8 cellular contexts compared by ENCODE assay signal in the genomic region with DNA sequence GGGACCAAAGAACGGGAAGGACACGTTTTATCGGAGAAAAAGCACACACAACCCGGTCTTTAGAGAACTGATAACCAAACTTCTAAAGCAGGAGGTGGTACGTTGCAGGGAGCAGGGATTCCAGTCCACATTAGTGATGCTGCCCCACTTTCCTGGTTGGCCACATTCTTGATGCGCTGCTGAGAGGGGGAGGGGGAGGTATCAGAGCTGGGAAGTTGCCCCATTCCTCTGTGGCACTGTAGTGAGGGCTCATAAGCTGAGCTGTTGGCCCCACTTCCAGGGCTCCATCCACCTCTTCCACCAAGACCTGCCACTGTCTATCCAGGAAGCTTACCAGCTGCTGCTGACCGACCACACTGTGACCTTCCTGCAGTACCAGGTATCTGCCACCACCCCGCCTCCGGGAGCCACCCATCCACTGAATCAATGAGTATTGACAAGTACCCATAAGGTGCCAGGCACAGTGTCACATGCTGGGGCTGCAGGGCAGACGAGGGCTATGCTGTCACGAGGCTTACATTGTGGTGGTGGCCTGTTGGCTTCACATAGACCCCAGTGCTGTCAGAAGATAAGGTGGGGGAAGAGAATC. TPM values are rescaled to one million over a fixed set of nuclear protein-coding genes. Genes with fewer than 3 reads are reported as not detected.
A peak's percentile ranks its signal among the peaks of the same experiment; 100 is the strongest.
DNase-seq lines count a peak whose midpoint lies in the region; ATAC-seq and TF ChIP-seq lines count a peak whose summit lies in the region.

No MANE protein-coding gene starts in this region.

- BruUV-seq in OCI-LY7 (replicated peaks; lab: Mats Ljungman, UMichigan) = no TSS peak
- BruUV-seq in mammary epithelial cell (replicated peaks; lab: Mats Ljungman, UMichigan) = no TSS peak

- H3K4me3 ChIP-seq in GM12865 (ENCODE audit: low read depth, low read length) = peak overlapping the region; percentile 60
- peak overlapping the region; percentile 91 for H3K4me3 ChIP-seq in OCI-LY7 (ENCODE audit: low read depth, low read length, poor library complexity, severe bottlenecking)
- peak overlapping the region; percentile 51 to 87 (median 70) for H3K4me3 ChIP-seq in mammary epithelial cell (replicated peaks in 1 of 3; ENCODE audit: insufficient read depth in 1 of 3, low read depth in 2 of 3, low read length in 3 of 3)

- DNase-seq in GM12865 (ENCODE audit: low read depth) = peak; percentile 62
- DNase-seq in OCI-LY7 (ENCODE audit: low spot score) = peak; percentile 67
- DNase-seq in mammary epithelial cell = no peak
- DNase-seq in mucosa of gallbladder (ENCODE audit: low spot score) = peak; percentile 90
- DNase-seq in posterior vena cava (ENCODE audit: low spot score) = no peak
- no peak for DNase-seq in AG08395 (ENCODE audit: low spot score)

- H3K9ac ChIP-seq in mammary epithelial cell (ENCODE audit: insufficient read depth, low read length) = peak overlapping the region; percentile 9

- H3K4me1 ChIP-seq in OCI-LY7 (ENCODE audit: insufficient read depth, low read length, poor library complexity, severe bottlenecking) (peaks cover 31% of the 10 kb centered on the region), mammary epithelial cell (ENCODE audit: insufficient read depth, low read length) (peaks cover 25% of the 10 kb centered on the region)

- POLR2A ChIA-PET in OCI-LY7 (lab: Charles Lee) = interaction anchor here (0.7 to 1.7 kb wide), 5 partner anchors 12 to 255 kb away, joined by 3 to 4 read pairs (median 3); a partner anchor contains a TSS

- H3K27ac ChIP-seq in OCI-LY7 (ENCODE audit: low read depth, low read length, poor library complexity, severe bottlenecking) = peak overlapping the region; percentile 14
- H3K27ac ChIP-seq in mammary epithelial cell (ENCODE audit: insufficient read depth, low read depth, low read length) = no peak overlapping the region

- H3K9me2 ChIP-seq in OCI-LY7 (ENCODE audit: insufficient read depth, low read length) = no peaks in the 10 kb centered on the region

- CTCF ChIA-PET in OCI-LY7 (lab: Charles Lee; ENCODE audit: unreplicated experiment) = interaction anchor here (0.6 to 1.3 kb wide), 4 partner anchors 8 to 694 kb away, joined by 3 to 4 read pairs (median 4); a partner anchor contains a TSS
- CTCF ChIA-PET in mammary epithelial cell (lab: Charles Lee; ENCODE audit: low non-redundant PET) = no interaction called here

- H3K36me3 ChIP-seq in OCI-LY7 (ENCODE audit: insufficient read depth, low read length) = peaks cover 32% of the 10 kb centered on the region
- H3K36me3 ChIP-seq in mammary epithelial cell (ENCODE audit: insufficient read depth, low read length) = peaks cover 3% of the 10 kb centered on the region

- H4K20me1 ChIP-seq in OCI-LY7 (ENCODE audit: insufficient read depth, low read length) = peaks cover 8% of the 10 kb centered on the region; the same call in 1 of the 2 replicates
- no peaks in the 10 kb centered on the region for H4K20me1 ChIP-seq in mammary epithelial cell (ENCODE audit: insufficient read depth, low read length)

- H3K79me2 ChIP-seq in OCI-LY7 (ENCODE audit: insufficient read depth, low read depth, low read length) = peaks cover 6% of the 10 kb centered on the region; the same call in 1 of the 2 replicates
- peaks cover 40% of the 10 kb centered on the region for H3K79me2 ChIP-seq in mammary epithelial cell (ENCODE audit: insufficient read depth, low read length)

- peak overlapping the region; percentile 71; the same call in 1 of the 2 replicates for H2AFZ ChIP-seq in OCI-LY7 (ENCODE audit: low read length)
- H2AFZ ChIP-seq in mammary epithelial cell (ENCODE audit: low read depth, low read length) = peak overlapping the region; percentile 96

- ATAC-seq in GM21825 (IDR thresholded peaks at IDR 0.05; ENCODE audit: unreplicated experiment) = no peak
- ATAC-seq in HG03097 (IDR thresholded peaks at IDR 0.05; ENCODE audit: low FRiP score, unreplicated experiment) = no peak

- H3K27me3 ChIP-seq in mammary epithelial cell (ENCODE audit: insufficient read depth, low read length) = no peaks in the 10 kb centered on the region

- intact Hi-C loops in OCI-LY7 (cut with micrococcal nuclease; ENCODE audit: unreplicated experiment) (loop anchor here (5.0 kb wide), 2 partner anchors 50 to 230 kb away; a partner anchor contains a TSS), mammary epithelial cell (cut with micrococcal nuclease) (loop anchor here (1.0 to 5.0 kb wide), 5 partner anchors 8 to 245 kb away; a partner anchor contains a TSS), posterior vena cava (cut with DNase I) (loop anchor here in 1 of 2 donors (5.0 kb wide), 1 partner anchor 70 kb away; a partner anchor contains a TSS)

- dilution Hi-C loops in mammary epithelial cell (cut with HindIII; ENCODE audit: low sequenced_read_pairs) = loop anchor here (5.0 kb wide), 1 partner anchor 195 kb away; no protein-coding TSS in a partner anchor

- H3K9me3 ChIP-seq in OCI-LY7 (ENCODE audit: low read length) (no peaks in the 10 kb centered on the region), mammary epithelial cell (replicated peaks; ENCODE audit: insufficient read depth, low read length) (no peaks in the 10 kb centered on the region)

- WGBS in mammary epithelial cell (ENCODE audit: low coverage, missing lambda C conversion rate) = 18% methylated on average over 9 of the region's 11 CpGs

- TF ChIP-seq CTCF in GM12865 (IDR thresholded peaks at IDR 0.05; ENCODE audit: insufficient read depth, low read depth, low read length, missing control alignments) = peak; percentile 19
- peak; percentile 51 for TF ChIP-seq CTCF in OCI-LY7 (conservative IDR thresholded peaks at IDR 0.05; ENCODE audit: low read length)
- TF ChIP-seq CTCF in mammary epithelial cell (conservative IDR thresholded peaks at IDR 0.05 in 1 of 2, IDR thresholded peaks at IDR 0.05 in 1 of 2; ENCODE audit: extremely low read depth in 1 of 2, insufficient read depth in 1 of 2, low read depth in 1 of 2, low read length in 2 of 2) = peak; percentile 7 to 26

- in situ Hi-C loops in mammary epithelial cell (cut with MboI; ENCODE audit: low sequenced_read_pairs in 2 of 2) = loop anchor here in 1 of 2 donors (10.0 kb wide), 1 partner anchor 93 kb away; no protein-coding TSS in a partner anchor

- H3K4me2 ChIP-seq in OCI-LY7 (ENCODE audit: low read length) = peak overlapping the region; percentile 82
- H3K4me2 ChIP-seq in mammary epithelial cell (ENCODE audit: insufficient read depth, low read depth, low read length) = peak overlapping the region; percentile 85

RNA-seq across cellular contexts. Expression of a gene that starts 1.0 kb away (rescaled TPM):
- total RNA-seq in OCI-LY7 (2014; rRNA removed; shearing (Covaris generic)) = 45.4 and 57.4 TPM in 2 replicates
- 57.9 and 69.8 TPM in 2 replicates for total RNA-seq in OCI-LY7 (2022)
- 10 to 100 TPM; 10.2 to 19.6 TPM for total RNA-seq in mammary epithelial cell
- 24.1 TPM for polyA plus RNA-seq in mammary epithelial cell
- polyA minus RNA-seq in mammary epithelial cell = 12.5 TPM
- total RNA-seq in mucosa of gallbladder = 158 TPM
- total RNA-seq in posterior vena cava = 10 to 100 TPM in 1 of 2 donors, 1 to 10 TPM in 1; 8.8 to 15.2 TPM

RNA-seq across cellular contexts. Expression of a gene that starts 2.0 kb away (rescaled TPM):
- not detected in 2 replicates for total RNA-seq in OCI-LY7 (2014; rRNA removed; shearing (Covaris generic))
- 0.24 and 1.0 TPM in 2 replicates for total RNA-seq in OCI-LY7 (2022)
- 10 to 100 TPM; 10.5 to 22.1 TPM for total RNA-seq in mammary epithelial cell
- polyA plus RNA-seq in mammary epithelial cell = 6.6 TPM
- polyA minus RNA-seq in mammary epithelial cell = 7.0 TPM
- 74.7 TPM for total RNA-seq in mucosa of gallbladder
- 10 to 100 TPM; 51.1 to 57.6 TPM for total RNA-seq in posterior vena cava

RNA-seq across cellular contexts. Expression of a gene that starts 8.1 kb away (rescaled TPM):
- total RNA-seq in OCI-LY7 (2014; rRNA removed; shearing (Covaris generic)) = 10.7 and 12.6 TPM in 2 replicates
- total RNA-seq in OCI-LY7 (2022) = 20.9 and 21.6 TPM in 2 replicates
- total RNA-seq in mammary epithelial cell = 10 to 100 TPM; 22.3 to 25.7 TPM
- polyA plus RNA-seq in mammary epithelial cell = 15.4 TPM
- 11.0 TPM for polyA minus RNA-seq in mammary epithelial cell
- total RNA-seq in mucosa of gallbladder = 477 TPM
- total RNA-seq in posterior vena cava = 1 to 10 TPM; 6.4 to 6.8 TPM

Comparison
In these comparisons a context has a peak if more than half of its experiments do, and no peak if none do; other contexts are left out.
1. DNase-seq: peak in GM12865 (single experiment), OCI-LY7 (single experiment) and mucosa of gallbladder (single experiment); none in mammary epithelial cell (single experiment), posterior vena cava (single experiment) and AG08395 (single experiment).
2. RNA of a gene that starts 2.0 kb away (total RNA-seq): 74.7 TPM in mucosa of gallbladder (single experiment), 51.1 to 57.6 TPM in posterior vena cava and 10.5 to 22.1 TPM in mammary epithelial cell; 0.24 to 1.0 TPM in OCI-LY7; every median in the first group is over 4 times any median in the second.
3. RNA of a gene that starts 8.1 kb away (total RNA-seq): 477 TPM in mucosa of gallbladder (single experiment); 22.3 to 25.7 TPM in mammary epithelial cell, 10.7 to 21.6 TPM in OCI-LY7 and 6.4 to 6.8 TPM in posterior vena cava; every median in the first group is over 10 times any median in the second.
4. Peak in every context shown above with its lines, with median percentiles within 50 percentile points of each other: H3K4me3 ChIP-seq and CTCF ChIP-seq.